Comparison of ENCODE assay signal across 2 cellular contexts in genomic region chr2:88016086-88016947, GRCh38.
A peak's percentile ranks its signal among the peaks of the same experiment; 100 is the strongest.
TF ChIP-seq lines count a peak whose summit lies in the region.

Gene RNU2-63P (minus strand): TSS chr2:88016547.

TF ChIP-seq in A549, 52 proteins besides CTCF, POLR2A, EP300 and RAD21 (continued from another document and continues in another):
- TF ChIP-seq JUN (IDR thresholded peaks at IDR 0.05) = peak; percentile 100
- TF ChIP-seq HOXA7 (CRISPR knock-in tag; IDR thresholded peaks at IDR 0.05) = peak; percentile 100
- TF ChIP-seq HEYL (CRISPR knock-in tag; IDR thresholded peaks at IDR 0.05) = 0 out of 2 replicates have a peak, but pooled peaks have one; percentile 38
- TF ChIP-seq POLR2AphosphoS2 (conservative IDR thresholded peaks at IDR 0.05; ENCODE audit: low read length) = no peak; the same call in 1 of the 2 replicates
- TF ChIP-seq TFCP2L1 (CRISPR knock-in tag; IDR thresholded peaks at IDR 0.05) = peak; percentile 100
- TF ChIP-seq CBX8 (IDR thresholded peaks at IDR 0.05) = no peak
- no peak for TF ChIP-seq JUNB (IDR thresholded peaks at IDR 0.05)
- no peak for TF ChIP-seq FOSL2 (IDR thresholded peaks at IDR 0.05)
- TF ChIP-seq FOSL2 (CRISPR knock-in tag; IDR thresholded peaks at IDR 0.05) = peak; percentile 79
- TF ChIP-seq, protein P1, sequence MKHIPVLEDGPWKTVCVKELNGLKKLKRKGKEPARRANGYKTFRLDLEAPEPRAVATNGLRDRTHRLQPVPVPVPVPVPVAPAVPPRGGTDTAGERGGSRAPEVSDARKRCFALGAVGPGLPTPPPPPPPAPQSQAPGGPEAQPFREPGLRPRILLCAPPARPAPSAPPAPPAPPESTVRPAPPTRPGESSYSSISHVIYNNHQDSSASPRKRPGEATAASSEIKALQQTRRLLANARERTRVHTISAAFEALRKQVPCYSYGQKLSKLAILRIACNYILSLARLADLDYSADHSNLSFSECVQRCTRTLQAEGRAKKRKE (CRISPR knock-in tag; IDR thresholded peaks at IDR 0.05; ENCODE audit: low read depth) = peak; percentile 98
- TF ChIP-seq CEBPB (IDR thresholded peaks at IDR 0.05) = peak in 1 of 2 experiments; percentile 68; a peak in 1 of 4 replicates
- TF ChIP-seq MAX (IDR thresholded peaks at IDR 0.05) = 0 out of 2 replicates have a peak, but pooled peaks have one; percentile 50
- TF ChIP-seq CHD2 (IDR thresholded peaks at IDR 0.05; ENCODE audit: low read length, partially characterized antibody) = no peak
- TF ChIP-seq HOXB5 (CRISPR knock-in tag; IDR thresholded peaks at IDR 0.05) = peak; percentile 91
- TF ChIP-seq EHF (CRISPR knock-in tag; IDR thresholded peaks at IDR 0.05) = peak; percentile 89
- peak; percentile 92 for TF ChIP-seq PBX3 (IDR thresholded peaks at IDR 0.05)
- TF ChIP-seq TP53 (CRISPR knock-in tag; IDR thresholded peaks at IDR 0.05) = peak; percentile 100
- peak; percentile 100 for TF ChIP-seq HMGXB4 (CRISPR knock-in tag; IDR thresholded peaks at IDR 0.05; ENCODE audit: borderline replicate concordance)
- TF ChIP-seq, protein P2, sequence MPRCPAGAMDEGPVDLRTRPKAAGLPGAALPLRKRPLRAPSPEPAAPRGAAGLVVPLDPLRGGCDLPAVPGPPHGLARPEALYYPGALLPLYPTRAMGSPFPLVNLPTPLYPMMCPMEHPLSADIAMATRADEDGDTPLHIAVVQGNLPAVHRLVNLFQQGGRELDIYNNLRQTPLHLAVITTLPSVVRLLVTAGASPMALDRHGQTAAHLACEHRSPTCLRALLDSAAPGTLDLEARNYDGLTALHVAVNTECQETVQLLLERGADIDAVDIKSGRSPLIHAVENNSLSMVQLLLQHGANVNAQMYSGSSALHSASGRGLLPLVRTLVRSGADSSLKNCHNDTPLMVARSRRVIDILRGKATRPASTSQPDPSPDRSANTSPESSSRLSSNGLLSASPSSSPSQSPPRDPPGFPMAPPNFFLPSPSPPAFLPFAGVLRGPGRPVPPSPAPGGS (IDR thresholded peaks at IDR 0.05) = peak; percentile 100
- peak; percentile 90; the same call in 1 of the 2 replicates for TF ChIP-seq GATA3 (IDR thresholded peaks at IDR 0.05; ENCODE audit: borderline replicate concordance)
- TF ChIP-seq USF2 (IDR thresholded peaks at IDR 0.05) = 0 out of 2 replicates have a peak, but pooled peaks have one; percentile 3
- TF ChIP-seq, protein P3, sequence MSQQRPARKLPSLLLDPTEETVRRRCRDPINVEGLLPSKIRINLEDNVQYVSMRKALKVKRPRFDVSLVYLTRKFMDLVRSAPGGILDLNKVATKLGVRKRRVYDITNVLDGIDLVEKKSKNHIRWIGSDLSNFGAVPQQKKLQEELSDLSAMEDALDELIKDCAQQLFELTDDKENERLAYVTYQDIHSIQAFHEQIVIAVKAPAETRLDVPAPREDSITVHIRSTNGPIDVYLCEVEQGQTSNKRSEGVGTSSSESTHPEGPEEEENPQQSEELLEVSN (IDR thresholded peaks at IDR 0.05; ENCODE audit: borderline replicate concordance, low read depth) = peak; percentile 22; the same call in 1 of the 2 replicates

TF ChIP-seq in HepG2, 621 proteins besides CTCF, POLR2A, EP300 and RAD21 (continued from another document and continues in another):
- TF ChIP-seq PRDM15 (CRISPR knock-in tag; IDR thresholded peaks at IDR 0.05) (0 out of 2 replicates have a peak, but pooled peaks have one; percentile 28), SIX4 (CRISPR knock-in tag; IDR thresholded peaks at IDR 0.05) (peak; percentile 52), ZNF234 (CRISPR knock-in tag; conservative IDR thresholded peaks at IDR 0.05) (no peak), IRX3 (CRISPR knock-in tag; IDR thresholded peaks at IDR 0.05; ENCODE audit: borderline replicate concordance, low read depth) (0 out of 2 replicates have a peak, but pooled peaks have one; percentile 67), NFATC3 (CRISPR knock-in tag; IDR thresholded peaks at IDR 0.05) (0 out of 2 replicates have a peak, but pooled peaks have one; percentile 47), ZBTB38 (CRISPR knock-in tag; IDR thresholded peaks at IDR 0.05) (no peak), BCL6 (CRISPR knock-in tag; IDR thresholded peaks at IDR 0.05) (peak; percentile 70), HDAC2 (CRISPR knock-in tag; IDR thresholded peaks at IDR 0.05) (peak; percentile 71), ZFP1 (CRISPR knock-in tag; IDR thresholded peaks at IDR 0.05) (peak; percentile 67), MED8 (CRISPR knock-in tag; IDR thresholded peaks at IDR 0.05; ENCODE audit: insufficient replicate concordance) (peak; percentile 100), BATF2 (CRISPR knock-in tag; IDR thresholded peaks at IDR 0.05) (peak; percentile 72; the same call in 1 of the 2 replicates), HNRNPH1 (optimal IDR thresholded peaks at IDR 0.05; ENCODE audit: low read depth, low read length) (no peak), DNMT3B (CRISPR knock-in tag; conservative IDR thresholded peaks at IDR 0.05) (0 out of 2 replicates have a peak, but pooled peaks have one; percentile 31), PPARG (CRISPR knock-in tag; conservative IDR thresholded peaks at IDR 0.05) (peak; percentile 85; the same call in 1 of the 2 replicates), RCOR2 (CRISPR knock-in tag; IDR thresholded peaks at IDR 0.05) (peak; percentile 87), ZNF124 (CRISPR knock-in tag; IDR thresholded peaks at IDR 0.05) (peak; percentile 78; the same call in 1 of the 2 replicates), NR2F1 (CRISPR knock-in tag; IDR thresholded peaks at IDR 0.05) (peak in 1 of 2 experiments; percentile 37; a peak in 1 of 4 replicates)
- TF ChIP-seq, protein P4, sequence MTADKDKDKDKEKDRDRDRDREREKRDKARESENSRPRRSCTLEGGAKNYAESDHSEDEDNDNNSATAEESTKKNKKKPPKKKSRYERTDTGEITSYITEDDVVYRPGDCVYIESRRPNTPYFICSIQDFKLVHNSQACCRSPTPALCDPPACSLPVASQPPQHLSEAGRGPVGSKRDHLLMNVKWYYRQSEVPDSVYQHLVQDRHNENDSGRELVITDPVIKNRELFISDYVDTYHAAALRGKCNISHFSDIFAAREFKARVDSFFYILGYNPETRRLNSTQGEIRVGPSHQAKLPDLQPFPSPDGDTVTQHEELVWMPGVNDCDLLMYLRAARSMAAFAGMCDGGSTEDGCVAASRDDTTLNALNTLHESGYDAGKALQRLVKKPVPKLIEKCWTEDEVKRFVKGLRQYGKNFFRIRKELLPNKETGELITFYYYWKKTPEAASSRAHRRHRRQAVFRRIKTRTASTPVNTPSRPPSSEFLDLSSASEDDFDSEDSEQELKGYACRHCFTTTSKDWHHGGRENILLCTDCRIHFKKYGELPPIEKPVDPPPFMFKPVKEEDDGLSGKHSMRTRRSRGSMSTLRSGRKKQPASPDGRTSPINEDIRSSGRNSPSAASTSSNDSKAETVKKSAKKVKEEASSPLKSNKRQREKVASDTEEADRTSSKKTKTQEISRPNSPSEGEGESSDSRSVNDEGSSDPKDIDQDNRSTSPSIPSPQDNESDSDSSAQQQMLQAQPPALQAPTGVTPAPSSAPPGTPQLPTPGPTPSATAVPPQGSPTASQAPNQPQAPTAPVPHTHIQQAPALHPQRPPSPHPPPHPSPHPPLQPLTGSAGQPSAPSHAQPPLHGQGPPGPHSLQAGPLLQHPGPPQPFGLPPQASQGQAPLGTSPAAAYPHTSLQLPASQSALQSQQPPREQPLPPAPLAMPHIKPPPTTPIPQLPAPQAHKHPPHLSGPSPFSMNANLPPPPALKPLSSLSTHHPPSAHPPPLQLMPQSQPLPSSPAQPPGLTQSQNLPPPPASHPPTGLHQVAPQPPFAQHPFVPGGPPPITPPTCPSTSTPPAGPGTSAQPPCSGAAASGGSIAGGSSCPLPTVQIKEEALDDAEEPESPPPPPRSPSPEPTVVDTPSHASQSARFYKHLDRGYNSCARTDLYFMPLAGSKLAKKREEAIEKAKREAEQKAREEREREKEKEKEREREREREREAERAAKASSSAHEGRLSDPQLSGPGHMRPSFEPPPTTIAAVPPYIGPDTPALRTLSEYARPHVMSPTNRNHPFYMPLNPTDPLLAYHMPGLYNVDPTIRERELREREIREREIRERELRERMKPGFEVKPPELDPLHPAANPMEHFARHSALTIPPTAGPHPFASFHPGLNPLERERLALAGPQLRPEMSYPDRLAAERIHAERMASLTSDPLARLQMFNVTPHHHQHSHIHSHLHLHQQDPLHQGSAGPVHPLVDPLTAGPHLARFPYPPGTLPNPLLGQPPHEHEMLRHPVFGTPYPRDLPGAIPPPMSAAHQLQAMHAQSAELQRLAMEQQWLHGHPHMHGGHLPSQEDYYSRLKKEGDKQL (CRISPR knock-in tag; IDR thresholded peaks at IDR 0.05; ENCODE audit: low read depth) = peak; percentile 65; the same call in 1 of the 2 replicates
- TF ChIP-seq, protein P5, sequence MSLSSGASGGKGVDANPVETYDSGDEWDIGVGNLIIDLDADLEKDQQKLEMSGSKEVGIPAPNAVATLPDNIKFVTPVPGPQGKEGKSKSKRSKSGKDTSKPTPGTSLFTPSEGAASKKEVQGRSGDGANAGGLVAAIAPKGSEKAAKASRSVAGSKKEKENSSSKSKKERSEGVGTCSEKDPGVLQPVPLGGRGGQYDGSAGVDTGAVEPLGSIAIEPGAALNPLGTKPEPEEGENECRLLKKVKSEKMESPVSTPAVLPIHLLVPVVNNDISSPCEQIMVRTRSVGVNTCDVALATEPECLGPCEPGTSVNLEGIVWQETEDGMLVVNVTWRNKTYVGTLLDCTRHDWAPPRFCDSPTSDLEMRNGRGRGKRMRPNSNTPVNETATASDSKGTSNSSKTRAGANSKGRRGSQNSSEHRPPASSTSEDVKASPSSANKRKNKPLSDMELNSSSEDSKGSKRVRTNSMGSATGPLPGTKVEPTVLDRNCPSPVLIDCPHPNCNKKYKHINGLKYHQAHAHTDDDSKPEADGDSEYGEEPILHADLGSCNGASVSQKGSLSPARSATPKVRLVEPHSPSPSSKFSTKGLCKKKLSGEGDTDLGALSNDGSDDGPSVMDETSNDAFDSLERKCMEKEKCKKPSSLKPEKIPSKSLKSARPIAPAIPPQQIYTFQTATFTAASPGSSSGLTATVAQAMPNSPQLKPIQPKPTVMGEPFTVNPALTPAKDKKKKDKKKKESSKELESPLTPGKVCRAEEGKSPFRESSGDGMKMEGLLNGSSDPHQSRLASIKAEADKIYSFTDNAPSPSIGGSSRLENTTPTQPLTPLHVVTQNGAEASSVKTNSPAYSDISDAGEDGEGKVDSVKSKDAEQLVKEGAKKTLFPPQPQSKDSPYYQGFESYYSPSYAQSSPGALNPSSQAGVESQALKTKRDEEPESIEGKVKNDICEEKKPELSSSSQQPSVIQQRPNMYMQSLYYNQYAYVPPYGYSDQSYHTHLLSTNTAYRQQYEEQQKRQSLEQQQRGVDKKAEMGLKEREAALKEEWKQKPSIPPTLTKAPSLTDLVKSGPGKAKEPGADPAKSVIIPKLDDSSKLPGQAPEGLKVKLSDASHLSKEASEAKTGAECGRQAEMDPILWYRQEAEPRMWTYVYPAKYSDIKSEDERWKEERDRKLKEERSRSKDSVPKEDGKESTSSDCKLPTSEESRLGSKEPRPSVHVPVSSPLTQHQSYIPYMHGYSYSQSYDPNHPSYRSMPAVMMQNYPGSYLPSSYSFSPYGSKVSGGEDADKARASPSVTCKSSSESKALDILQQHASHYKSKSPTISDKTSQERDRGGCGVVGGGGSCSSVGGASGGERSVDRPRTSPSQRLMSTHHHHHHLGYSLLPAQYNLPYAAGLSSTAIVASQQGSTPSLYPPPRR (CRISPR knock-in tag; IDR thresholded peaks at IDR 0.05; ENCODE audit: borderline replicate concordance) = peak; percentile 63; the same call in 1 of the 2 replicates
- TF ChIP-seq, protein P6, sequence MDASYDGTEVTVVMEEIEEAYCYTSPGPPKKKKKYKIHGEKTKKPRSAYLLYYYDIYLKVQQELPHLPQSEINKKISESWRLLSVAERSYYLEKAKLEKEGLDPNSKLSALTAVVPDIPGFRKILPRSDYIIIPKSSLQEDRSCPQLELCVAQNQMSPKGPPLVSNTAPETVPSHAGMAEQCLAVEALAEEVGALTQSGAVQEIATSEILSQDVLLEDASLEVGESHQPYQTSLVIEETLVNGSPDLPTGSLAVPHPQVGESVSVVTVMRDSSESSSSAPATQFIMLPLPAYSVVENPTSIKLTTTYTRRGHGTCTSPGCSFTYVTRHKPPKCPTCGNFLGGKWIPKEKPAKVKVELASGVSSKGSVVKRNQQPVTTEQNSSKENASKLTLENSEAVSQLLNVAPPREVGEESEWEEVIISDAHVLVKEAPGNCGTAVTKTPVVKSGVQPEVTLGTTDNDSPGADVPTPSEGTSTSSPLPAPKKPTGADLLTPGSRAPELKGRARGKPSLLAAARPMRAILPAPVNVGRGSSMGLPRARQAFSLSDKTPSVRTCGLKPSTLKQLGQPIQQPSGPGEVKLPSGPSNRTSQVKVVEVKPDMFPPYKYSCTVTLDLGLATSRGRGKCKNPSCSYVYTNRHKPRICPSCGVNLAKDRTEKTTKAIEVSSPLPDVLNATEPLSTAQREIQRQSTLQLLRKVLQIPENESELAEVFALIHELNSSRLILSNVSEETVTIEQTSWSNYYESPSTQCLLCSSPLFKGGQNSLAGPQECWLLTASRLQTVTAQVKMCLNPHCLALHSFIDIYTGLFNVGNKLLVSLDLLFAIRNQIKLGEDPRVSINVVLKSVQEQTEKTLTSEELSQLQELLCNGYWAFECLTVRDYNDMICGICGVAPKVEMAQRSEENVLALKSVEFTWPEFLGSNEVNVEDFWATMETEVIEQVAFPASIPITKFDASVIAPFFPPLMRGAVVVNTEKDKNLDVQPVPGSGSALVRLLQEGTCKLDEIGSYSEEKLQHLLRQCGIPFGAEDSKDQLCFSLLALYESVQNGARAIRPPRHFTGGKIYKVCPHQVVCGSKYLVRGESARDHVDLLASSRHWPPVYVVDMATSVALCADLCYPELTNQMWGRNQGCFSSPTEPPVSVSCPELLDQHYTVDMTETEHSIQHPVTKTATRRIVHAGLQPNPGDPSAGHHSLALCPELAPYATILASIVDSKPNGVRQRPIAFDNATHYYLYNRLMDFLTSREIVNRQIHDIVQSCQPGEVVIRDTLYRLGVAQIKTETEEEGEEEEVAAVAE (CRISPR knock-in tag; IDR thresholded peaks at IDR 0.05; ENCODE audit: borderline replicate concordance) = peak; percentile 89; the same call in 1 of the 2 replicates
